In the genomic region with DNA sequence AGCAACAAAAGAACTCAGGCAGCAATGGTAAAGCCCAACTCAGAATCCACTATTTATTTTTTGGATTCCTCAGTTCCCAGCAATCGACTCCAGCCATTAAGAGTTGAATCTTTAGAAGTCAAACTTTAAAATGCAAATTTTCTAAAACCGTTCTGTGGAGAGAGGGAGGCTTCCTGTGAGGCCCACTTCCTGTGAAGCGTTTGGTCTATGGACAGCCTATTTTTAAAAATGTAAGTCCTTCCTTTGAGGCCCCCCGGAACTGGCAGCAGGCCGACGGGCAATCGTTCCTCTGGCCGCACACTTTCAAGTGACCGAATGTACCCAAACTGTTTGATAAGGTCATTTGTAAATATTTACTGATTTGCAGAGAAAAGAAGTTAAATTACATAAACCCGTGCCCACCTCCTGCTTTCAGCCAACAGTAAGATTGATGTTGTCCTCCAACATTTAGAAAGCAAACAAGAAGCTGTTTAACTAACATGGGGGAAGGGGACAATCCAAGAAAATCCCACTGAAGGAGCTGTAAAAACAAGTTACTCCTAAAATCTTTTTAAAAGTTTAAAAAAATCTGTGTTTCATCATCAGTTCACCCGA, we compare ENCODE assay signal across 8 cellular contexts.
A peak's percentile ranks its signal among the peaks of the same experiment; 100 is the strongest.
DNase-seq lines count a peak whose midpoint lies in the region; ATAC-seq and TF ChIP-seq lines count a peak whose summit lies in the region.

No MANE protein-coding gene starts in this region.

- peaks cover 18% of the 10 kb centered on the region for H3K4me1 ChIP-seq in ACC112 (ENCODE audit: control insufficient read depth, insufficient read depth, low read length, unreplicated experiment)
- peaks cover 0 to 39% (median 27%) of the 10 kb centered on the region in 5 donors for H3K4me1 ChIP-seq in subcutaneous abdominal adipose tissue (ENCODE audit: control insufficient read depth in 5 of 5, insufficient read depth in 5 of 5, low read length in 5 of 5)

- no peak overlapping the region for H3K27ac Mint-ChIP-seq in progenitor cell of endocrine pancreas

- peaks cover 89% of the 10 kb centered on the region for H3K27me3 Mint-ChIP-seq in progenitor cell of endocrine pancreas

- peak overlapping the region in 4 of 5 donors; percentile 1 to 68 (median 22) for H3K9ac ChIP-seq in subcutaneous abdominal adipose tissue (ENCODE audit: low read length in 5 of 5)

- H3K4me3 ChIP-seq in ACC112 (ENCODE audit: low read depth, low read length) (peak overlapping the region; percentile 51), WI38 (ENCODE audit: low read depth, low read length) (peak overlapping the region; percentile 33; the same call in 1 of the 2 replicates), subcutaneous abdominal adipose tissue (ENCODE audit: low read depth in 1 of 5, low read length in 5 of 5) (peak overlapping the region in 1 of 5 donors; percentile 4)

- no peaks in the 10 kb centered on the region for H3K9me3 ChIP-seq in subcutaneous abdominal adipose tissue (ENCODE audit: control insufficient read depth in 5 of 5, low read length in 5 of 5)

- peak overlapping the region; percentile 96 for H2AFZ ChIP-seq in ACC112 (ENCODE audit: low read length, unreplicated experiment)

- TF ChIP-seq CTCF in WI38 (IDR thresholded peaks at IDR 0.05; ENCODE audit: low read depth, low read length), result no peak
- no peak for TF ChIP-seq CTCF in progenitor cell of endocrine pancreas (IDR thresholded peaks at IDR 0.05; ENCODE audit: unreplicated experiment)

- H3K4me1 Mint-ChIP-seq in progenitor cell of endocrine pancreas (ENCODE audit: low read depth), result peaks cover 17% of the 10 kb centered on the region

- H3K27ac ChIP-seq in ACC112 (ENCODE audit: low read depth, low read length) (peak overlapping the region; percentile 58), subcutaneous abdominal adipose tissue (ENCODE audit: low read depth, low read length) (peak overlapping the region; percentile 63)

- peak; percentile 51 for ATAC-seq in HG03439 (IDR thresholded peaks at IDR 0.05; ENCODE audit: unreplicated experiment)

- TF ChIP-seq POLR2A in GM19099 (IDR thresholded peaks at IDR 0.05; ENCODE audit: extremely low read depth, insufficient read length, low read depth), result peak; percentile 26

- DNase-seq in iPS DF 19.7 (ENCODE audit: low read depth, low spot score) (peak; percentile 64), progenitor cell of endocrine pancreas (ENCODE audit: low spot score, unreplicated experiment) (no peak), mucosa of gallbladder (ENCODE audit: low spot score) (no peak)

- H3K36me3 Mint-ChIP-seq in progenitor cell of endocrine pancreas (ENCODE audit: insufficient read depth), result peaks cover 16% of the 10 kb centered on the region

- no peaks in the 10 kb centered on the region for H3K79me2 ChIP-seq in ACC112 (ENCODE audit: control insufficient read depth, insufficient read depth, low read length, unreplicated experiment)

- H3K4me3 Mint-ChIP-seq in progenitor cell of endocrine pancreas (ENCODE audit: low read depth), result no peak overlapping the region

- H3K27me3 ChIP-seq in ACC112 (ENCODE audit: insufficient read depth, low read length), result no peaks in the 10 kb centered on the region
- H3K27me3 ChIP-seq in subcutaneous abdominal adipose tissue (ENCODE audit: control insufficient read depth in 5 of 5, insufficient read depth in 4 of 5, low read length in 5 of 5), result no peaks in the 10 kb centered on the region

- no peaks in the 10 kb centered on the region for H3K9me3 Mint-ChIP-seq in progenitor cell of endocrine pancreas (ENCODE audit: low read depth)

- H3K36me3 ChIP-seq in ACC112 (ENCODE audit: insufficient read depth, low read length) (peaks cover 12% of the 10 kb centered on the region), subcutaneous abdominal adipose tissue (ENCODE audit: control insufficient read depth in 5 of 5, insufficient read depth in 5 of 5, low read length in 5 of 5) (peaks cover 5 to 25% (median 22%) of the 10 kb centered on the region in 5 donors)
